In genomic region chr21:36125513-36126121, GRCh38 we compare ENCODE assay signal across 8 cellular contexts. TPM values are rescaled to one million over a fixed set of nuclear protein-coding genes. Genes with fewer than 3 reads are reported as not detected.
DNase-seq lines count a peak whose midpoint lies in the region; ATAC-seq and TF ChIP-seq lines count a peak whose summit lies in the region.

No MANE protein-coding gene starts in this region.

- no peak overlapping the region for H3K4me3 Mint-ChIP-seq in stimulated activated memory B cell treated with anti-CD40 and anti-IgM and Interleukin-4, amounts not matched to agents 10 μg/mL and 1 μg/mL and 100 μg/mL, for 72 hours

- intact Hi-C loops in Right ventricle myocardium inferior (cut with DNase I) = no loop called here
- intact Hi-C loops in lower lobe of right lung (cut with DNase I) = no loop called here

- no peaks in the 10 kb centered on the region for H3K9me3 ChIP-seq in cardiac muscle cell (ENCODE audit: low read depth)
- peaks cover 2% of the 10 kb centered on the region for H3K9me3 ChIP-seq in WERI-Rb-1 (ENCODE audit: severe bottlenecking)
- H3K9me3 ChIP-seq in lower lobe of right lung = no peaks in the 10 kb centered on the region

- TF ChIP-seq CTCF in cardiac muscle cell (IDR thresholded peaks at IDR 0.05; ENCODE audit: low read depth, low read length) = peak; percentile 99
- TF ChIP-seq CTCF in WERI-Rb-1 (IDR thresholded peaks at IDR 0.05; ENCODE audit: low read depth, low read length) = peak; percentile 89
- peak; percentile 91 for TF ChIP-seq CTCF in lower lobe of right lung (IDR thresholded peaks at IDR 0.05)

- H3K4me1 Mint-ChIP-seq in stimulated activated memory B cell treated with anti-CD40 and anti-IgM and Interleukin-4, amounts not matched to agents 10 μg/mL and 1 μg/mL and 100 μg/mL, for 72 hours = peaks cover 28% of the 10 kb centered on the region

- H3K27me3 ChIP-seq in cardiac muscle cell (peaks cover 4% of the 10 kb centered on the region), WERI-Rb-1 (ENCODE audit: insufficient read depth, low read depth, severe bottlenecking) (no peaks in the 10 kb centered on the region), lower lobe of right lung (ENCODE audit: low read depth) (no peaks in the 10 kb centered on the region)

- DNase-seq in cardiac muscle cell (ENCODE audit: low read depth in 1 of 2, low spot score in 1 of 2) (peak; percentile 59 to 70), Right ventricle myocardium inferior (ENCODE audit: missing footprints) (no peak), NCI-H2029 (lab: John Stamatoyannopoulos, UW) (peak; percentile 56), WERI-Rb-1 (peak; percentile 62), cerebellum (ENCODE audit: low spot score) (peak; percentile 67), lower lobe of right lung (peak; percentile 69)
- peak; percentile 64 for DNase-seq in stimulated activated naive CD8-positive, alpha-beta T cell treated with anti-CD3 and anti-CD28 coated beads, Interleukin-15, Interleukin-2, amounts not matched to agents 100 U/mL and 50 U/mL, for 24 hours

- no peaks in the 10 kb centered on the region for H3K4me1 ChIP-seq in cardiac muscle cell (ENCODE audit: low read depth)
- H3K4me1 ChIP-seq in lower lobe of right lung = peaks cover 10% of the 10 kb centered on the region

- H3K4me3 ChIP-seq in cardiac muscle cell = no peak overlapping the region
- no peak overlapping the region for H3K4me3 ChIP-seq in WERI-Rb-1 (ENCODE audit: low read depth, low read length)
- no peak overlapping the region for H3K4me3 ChIP-seq in lower lobe of right lung

- no peak overlapping the region for H3K27ac ChIP-seq in cardiac muscle cell
- no peak overlapping the region for H3K27ac ChIP-seq in WERI-Rb-1
- H3K27ac ChIP-seq in lower lobe of right lung = peak overlapping the region; percentile 41

- H3K36me3 Mint-ChIP-seq in stimulated activated memory B cell treated with anti-CD40 and anti-IgM and Interleukin-4, amounts not matched to agents 10 μg/mL and 1 μg/mL and 100 μg/mL, for 72 hours = no peaks in the 10 kb centered on the region

- H3K27me3 Mint-ChIP-seq in stimulated activated memory B cell treated with anti-CD40 and anti-IgM and Interleukin-4, amounts not matched to agents 10 μg/mL and 1 μg/mL and 100 μg/mL, for 72 hours = no peaks in the 10 kb centered on the region

- ATAC-seq in Right ventricle myocardium inferior (no peak), lower lobe of right lung (peak; percentile 65 to 69)
- no peak for ATAC-seq in stimulated activated naive CD8-positive, alpha-beta T cell treated with anti-CD3 and anti-CD28 coated beads, Interleukin-15, Interleukin-2, amounts not matched to agents 100 U/mL and 50 U/mL, for 24 hours
- no peak for ATAC-seq in stimulated activated memory B cell treated with anti-CD40 and anti-IgM and Interleukin-4, amounts not matched to agents 10 μg/mL and 1 μg/mL and 100 μg/mL, for 72 hours

- H3K36me3 ChIP-seq in cardiac muscle cell (no peaks in the 10 kb centered on the region), WERI-Rb-1 (no peaks in the 10 kb centered on the region), lower lobe of right lung (no peaks in the 10 kb centered on the region)

- no peak overlapping the region for H3K27ac Mint-ChIP-seq in stimulated activated memory B cell treated with anti-CD40 and anti-IgM and Interleukin-4, amounts not matched to agents 10 μg/mL and 1 μg/mL and 100 μg/mL, for 72 hours

- H3K9me3 Mint-ChIP-seq in stimulated activated memory B cell treated with anti-CD40 and anti-IgM and Interleukin-4, amounts not matched to agents 10 μg/mL and 1 μg/mL and 100 μg/mL, for 72 hours = no peaks in the 10 kb centered on the region

RNA-seq across cellular contexts. Expression of gene CBR3, which starts 9.3 kb away (rescaled TPM):
- total RNA-seq in cardiac muscle cell (not detected in 2 replicates), Right ventricle myocardium inferior (2.5 TPM), cerebellum (1.9 TPM), lower lobe of right lung (4.3 TPM)
- polyA plus RNA-seq in cardiac muscle cell = not detected in 2 replicates

RNA-seq across cellular contexts. Expression of gene DOP1B, which starts 31.0 kb away (rescaled TPM):
- total RNA-seq in cardiac muscle cell (3.3 and 5.8 TPM in 2 replicates), Right ventricle myocardium inferior (17.9 TPM), cerebellum (23.8 TPM), lower lobe of right lung (24.6 TPM)
- 6.9 and 7.4 TPM in 2 replicates for polyA plus RNA-seq in cardiac muscle cell

RNA-seq across cellular contexts. Expression of gene CBR1, which starts 55.8 kb away (rescaled TPM):
- total RNA-seq in cardiac muscle cell (60.8 and 83.1 TPM in 2 replicates), Right ventricle myocardium inferior (28.5 TPM), cerebellum (11.1 TPM), lower lobe of right lung (72.9 TPM)
- polyA plus RNA-seq in cardiac muscle cell = 45.1 and 49.5 TPM in 2 replicates

Comparison
In these comparisons a context has a peak if more than half of its experiments do, and no peak if none do; other contexts are left out.
1. ATAC-seq: peak in lower lobe of right lung (2 of 2); none in Right ventricle myocardium inferior (single experiment), stimulated activated naive CD8-positive, alpha-beta T cell treated with anti-CD3 and anti-CD28 coated beads, Interleukin-15, Interleukin-2, amounts not matched to agents 100 U/mL and 50 U/mL, for 24 hours (single experiment) and stimulated activated memory B cell treated with anti-CD40 and anti-IgM and Interleukin-4, amounts not matched to agents 10 μg/mL and 1 μg/mL and 100 μg/mL, for 72 hours (single experiment).
2. Peak in every context shown above with its lines, with median percentiles within 50 percentile points of each other: CTCF ChIP-seq.